In genomic region chr4:124717101-124717500, GRCh38 we compare ENCODE assay signal across 31 cellular contexts.
"Had no signal": no experiment of that assay in that cellular context is flagged by ENCODE, and none has a peak within 500 bp of the region (broad histone marks: within the 10 kb centered on the region; RNA-seq: fewer than 3 reads in every experiment).

No MANE protein-coding gene starts in this region.

- H3K4me1 ChIP-seq: breast epithelium had no signal

- H3K27me3 ChIP-seq: adrenal gland, body of pancreas, brain microvascular endothelial cell, breast epithelium had no signal

- H3K36me3 ChIP-seq: adrenal gland, breast epithelium had no signal

- H3K4me3 ChIP-seq: adrenal gland, body of pancreas, breast epithelium had no signal

- DNase-seq: activated B cell treated with CpG ODN at 0.5 μM for 24 hours; activated CD4-positive, alpha-beta memory T cell treated with anti-CD3 and anti-CD28 coated beads for 36 hours; activated CD4-positive, alpha-beta T cell treated with anti-CD3 and anti-CD28 coated beads for 4 hours; activated CD4-positive, alpha-beta T cell treated with anti-CD3 and anti-CD28 coated beads, Interleukin-2, amount 10 ng/mL, durations not matched to agents 24 days and 14 days; activated CD4-positive, alpha-beta T cell treated with anti-CD3 and anti-CD28 coated beads, Interleukin-2, amount 50 U/mL, for 1 hour; activated CD4-positive, alpha-beta T cell treated with anti-CD3 and anti-CD28 coated beads, Interleukin-2, amount 50 U/mL, for 4 hours; activated CD4-positive, CD25-positive, alpha-beta regulatory T cell treated with anti-CD3 and anti-CD28 coated beads, Interleukin-2, amount 50 U/mL, for 72 hours; activated CD8-positive, alpha-beta memory T cell treated with anti-CD3 and anti-CD28 coated beads, Interleukin-2, amount 50 U/mL, for 4 hours; activated CD8-positive, alpha-beta T cell treated with anti-CD3 and anti-CD28 coated beads for 36 hours; activated effector memory CD4-positive, alpha-beta T cell treated with anti-CD3 and anti-CD28 coated beads, Interleukin-2, amount 50 U/mL, for 16 hours; activated gamma-delta T cell treated with Interleukin-2 at 50 U/mL for 16 hours; activated naive CD4-positive, alpha-beta T cell; activated naive CD4-positive, alpha-beta T cell treated with anti-CD3 and anti-CD28 coated beads for 36 hours; activated naive CD4-positive, alpha-beta T cell treated with anti-CD3 and anti-CD28 coated beads, Interleukin-2, amount 50 U/mL, for 16 hours; activated naive CD8-positive, alpha-beta T cell treated with anti-CD3 and anti-CD28 coated beads for 36 hours; activated T-cell treated with anti-CD3 and anti-CD28 coated beads for 4 hours; activated T-cell treated with anti-CD3 and anti-CD28 coated beads, Interleukin-2, amount 50 U/mL, for 1 hour; activated T-cell treated with anti-CD3 and anti-CD28 coated beads, Interleukin-2, amount 50 U/mL, for 4 hours; activated T-cell treated with anti-CD3 and anti-CD28 coated beads, Interleukin-2, amount 50 U/mL, for 72 hours; adrenal gland; amniotic stem cell; aorta; body of pancreas; brain microvascular endothelial cell; central memory CD4-positive, alpha-beta T cell; T-helper 2 cell; T-helper 9 cell had no signal

- H3K27ac ChIP-seq: adrenal gland, body of pancreas, brain microvascular endothelial cell, breast epithelium, VCaP had no signal

- H3K9me3 ChIP-seq: adrenal gland, body of pancreas, breast epithelium had no signal

- ATAC-seq: activated CD8-positive, alpha-beta T cell treated with anti-CD3 and anti-CD28 coated beads for 36 hours; activated naive CD4-positive, alpha-beta T cell treated with anti-CD3 and anti-CD28 coated beads, Interleukin-2, amount 50 U/mL, for 72 hours; activated T-cell treated with anti-CD3 and anti-CD28 coated beads, Interleukin-2, amount 50 U/mL, for 4 hours; activated T-cell treated with anti-CD3 and anti-CD28 coated beads, Interleukin-2, amount 50 U/mL, for 72 hours; activated T-helper 17 cell treated with anti-CD3 and anti-CD28 coated beads, Interleukin-2, amount 50 U/mL, for 72 hours; body of pancreas had no signal
